In the genomic region with DNA sequence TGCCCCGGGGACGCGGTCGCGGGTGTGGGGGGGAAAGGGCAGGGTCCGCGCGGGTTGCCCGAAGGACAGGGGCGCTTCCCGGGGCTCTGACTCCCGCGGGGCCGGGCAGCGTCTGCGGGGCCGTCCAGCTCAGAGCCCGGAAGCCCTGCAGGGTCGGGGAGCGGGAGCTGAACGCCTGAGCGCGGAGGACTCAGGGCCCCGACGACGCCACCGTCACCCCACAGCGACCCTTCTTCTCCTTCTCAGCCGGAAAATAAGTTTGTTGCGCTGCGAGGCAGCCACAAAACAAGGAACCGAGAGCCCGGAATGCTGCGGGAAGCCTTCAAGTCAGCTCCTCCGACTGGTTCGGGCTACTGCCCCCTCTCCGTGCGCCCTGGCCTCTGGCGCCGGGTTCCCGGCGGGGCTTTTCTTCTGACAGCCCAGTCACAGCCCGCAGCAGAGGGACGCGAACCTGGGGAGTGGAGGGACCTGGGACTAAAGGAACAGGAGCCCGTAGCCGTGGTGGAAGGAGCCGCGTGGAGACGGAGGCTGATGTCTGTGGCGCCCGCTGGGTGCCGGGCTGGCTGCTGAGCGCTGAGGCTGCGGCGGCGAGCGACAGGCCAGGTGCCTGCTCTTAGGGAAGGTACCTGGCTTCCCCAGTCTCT, we compare ENCODE assay signal across 1 cellular context.
TF ChIP-seq lines count a peak whose summit lies in the region.

No MANE protein-coding gene starts in this region.

TF ChIP-seq in SK-N-SH, 30 proteins besides CTCF, POLR2A, EP300 and RAD21 (continued from another document):
- TF ChIP-seq MAX (IDR thresholded peaks at IDR 0.05; ENCODE audit: low read depth), result no peak
